In genomic region chr5:116771466-116772151, GRCh38 we compare ENCODE assay signal across 18 cellular contexts.
DNase-seq lines count a peak whose midpoint lies in the region; ATAC-seq, FAIRE-seq and TF ChIP-seq lines count a peak whose summit lies in the region.
"Had no signal": no experiment of that assay in that cellular context is flagged by ENCODE, and none has a peak within 500 bp of the region (broad histone marks: within the 10 kb centered on the region; RNA-seq: fewer than 3 reads in every experiment).

No MANE protein-coding gene starts in this region.

- intact Hi-C loops in left ventricle myocardium inferior (cut with micrococcal nuclease): no loop called here
- intact Hi-C loops in sciatic nerve (cut with DNase I): no loop called here

- TF ChIP-seq CTCF in cardiac fibroblast (IDR thresholded peaks at IDR 0.05; ENCODE audit: low read depth, low read length) (no peak), left ventricle myocardium inferior (IDR thresholded peaks at IDR 0.05; ENCODE audit: borderline replicate concordance) (no peak)

- no peak overlapping the region for H3K4me3 ChIP-seq in cardiac fibroblast (replicated peaks in 1 of 2; ENCODE audit: low read depth in 2 of 2, low read length in 2 of 2)
- no peak overlapping the region for H3K4me3 ChIP-seq in left ventricle myocardium inferior
- H3K4me3 ChIP-seq: ascending aorta, GM23248 had no signal

- peak overlapping the region; percentile 39 for H3K27ac ChIP-seq in left ventricle myocardium inferior (replicated peaks)
- H3K27ac ChIP-seq: ascending aorta, GM23248 had no signal

- DNase-seq in HT1080 (ENCODE audit: low read depth) (peak; percentile 71), cardiac fibroblast (ENCODE audit: low read depth in 2 of 2) (peak; percentile 34 to 56), left ventricle myocardium inferior (peak; percentile 14), sciatic nerve (ENCODE audit: low spot score) (peak; percentile 75), DMS114 treated with DMSO at 0.1 percent for 48 hours (lab: John Stamatoyannopoulos, UW; ENCODE audit: unreplicated experiment) (no peak), GM19239 (ENCODE audit: insufficient read length, low spot score) (no peak)
- DNase-seq: activated gamma-delta T cell treated with Interleukin-2 at 50 U/mL for 16 hours, dermis blood vessel endothelial cell, EL, GM23248, left colon, NCI-H226, T-helper 17 cell had no signal

- H3K27me3 ChIP-seq in left ventricle myocardium inferior (ENCODE audit: low read depth): no peaks in the 10 kb centered on the region
- H3K27me3 ChIP-seq: ascending aorta had no signal

- H3K4me1 ChIP-seq in left ventricle myocardium inferior: peaks cover 17% of the 10 kb centered on the region
- H3K4me1 ChIP-seq: ascending aorta had no signal

- FAIRE-seq in GM19239 (lab: Jason Lieb, UNC): no peak

- H3K9me3 ChIP-seq in left ventricle myocardium inferior (replicated peaks): no peaks in the 10 kb centered on the region
- H3K9me3 ChIP-seq: ascending aorta had no signal

- ATAC-seq in sciatic nerve (peak; percentile 95), GM19395 (IDR thresholded peaks at IDR 0.05; ENCODE audit: unreplicated experiment) (no peak), GM21526 (IDR thresholded peaks at IDR 0.05; ENCODE audit: low FRiP score, unreplicated experiment) (no peak)
- ATAC-seq: activated CD4-positive, CD25-positive, alpha-beta regulatory T cell treated with anti-CD3 and anti-CD28 coated beads, Interleukin-2, amount 50 U/mL, for 24 hours; esophagus mucosa; left colon; T-helper 17 cell had no signal

- no peaks in the 10 kb centered on the region for H3K36me3 ChIP-seq in left ventricle myocardium inferior
- H3K36me3 ChIP-seq: ascending aorta had no signal

Comparison
In these comparisons a context has a peak if more than half of its experiments do, and no peak if none do; other contexts are left out.
1. DNase-seq: peak in HT1080 (single experiment), cardiac fibroblast (2 of 2), left ventricle myocardium inferior (single experiment) and sciatic nerve (single experiment); none in DMS114 treated with DMSO at 0.1 percent for 48 hours (single experiment) and GM19239 (single experiment).